In genomic region chr1:27830621-27831424, GRCh38 we compare ENCODE assay signal across 1 cellular context.
A peak's percentile ranks its signal among the peaks of the same experiment; 100 is the strongest.
TF ChIP-seq lines count a peak whose summit lies in the region.

PPP1R8 (plus strand) TSS chr1:27830782; CDS start chr1:27830836, 54 bp downstream.

TF ChIP-seq in K562, 482 proteins besides CTCF, POLR2A, EP300 and RAD21 (continued from another document and continues in another):
- TF ChIP-seq CGGBP1 (CRISPR knock-in tag; IDR thresholded peaks at IDR 0.05), result peak; percentile 79; the same call in 1 of the 2 replicates
- no peak for TF ChIP-seq POLR3A (IDR thresholded peaks at IDR 0.05; ENCODE audit: borderline replicate concordance, extremely low read depth, insufficient read depth, insufficient read length)
- peak; percentile 83 for TF ChIP-seq HMGN3 (IDR thresholded peaks at IDR 0.05; ENCODE audit: borderline replicate concordance, extremely low read depth, insufficient read length, low read depth, low read length)
- TF ChIP-seq TCF7L2 (IDR thresholded peaks at IDR 0.05; ENCODE audit: low read depth, low read length), result no peak
- TF ChIP-seq NRF1 (conservative IDR thresholded peaks at IDR 0.05 in 1 of 2, IDR thresholded peaks at IDR 0.05 in 1 of 2), result peak; percentile 95
- no peak for TF ChIP-seq TAF15 (IDR thresholded peaks at IDR 0.05; ENCODE audit: low read depth, low read length)
- no peak for TF ChIP-seq SMARCA5 (IDR thresholded peaks at IDR 0.05)
- TF ChIP-seq MECOM (CRISPR knock-in tag; IDR thresholded peaks at IDR 0.05), result no peak
- TF ChIP-seq MLLT1 (IDR thresholded peaks at IDR 0.05), result peak in 1 of 2 experiments; percentile 63; a peak in 1 of 4 replicates
- TF ChIP-seq SUPT5H (IDR thresholded peaks at IDR 0.05), result peak; percentile 98
- no peak for TF ChIP-seq NFIX (CRISPR knock-in tag; IDR thresholded peaks at IDR 0.05; ENCODE audit: low read depth)
- peak; percentile 96 for TF ChIP-seq E2F5 (CRISPR knock-in tag; IDR thresholded peaks at IDR 0.05)
- TF ChIP-seq HNRNPLL (IDR thresholded peaks at IDR 0.05; ENCODE audit: low read depth, low read length, poor library complexity, severe bottlenecking), result peak; percentile 86
- TF ChIP-seq ZBTB2 (IDR thresholded peaks at IDR 0.05), result peak; percentile 98
- peak; percentile 99 for TF ChIP-seq KDM5B (IDR thresholded peaks at IDR 0.05; ENCODE audit: insufficient replicate concordance, low read depth, low read length)
- TF ChIP-seq LCOR (CRISPR knock-in tag; IDR thresholded peaks at IDR 0.05), result peak; percentile 96
- no peak for TF ChIP-seq KLF10 (CRISPR knock-in tag; IDR thresholded peaks at IDR 0.05)
- TF ChIP-seq CSDE1 (IDR thresholded peaks at IDR 0.05), result peak in 1 of 2 experiments; percentile 67; a peak in 1 of 4 replicates
- no peak for TF ChIP-seq ZNF280A (IDR thresholded peaks at IDR 0.05; ENCODE audit: low read depth, partially characterized antibody)
- TF ChIP-seq RBM17 (IDR thresholded peaks at IDR 0.05; ENCODE audit: borderline replicate concordance, low read depth, low read length), result no peak
- peak; percentile 73 for TF ChIP-seq TFAP4 (CRISPR knock-in tag; IDR thresholded peaks at IDR 0.05; ENCODE audit: borderline replicate concordance)
- no peak for TF ChIP-seq FOXM1 (IDR thresholded peaks at IDR 0.05; ENCODE audit: low read depth)
- TF ChIP-seq FOXM1 (CRISPR knock-in tag; IDR thresholded peaks at IDR 0.05; ENCODE audit: low read depth), result no peak
- TF ChIP-seq TOE1 (IDR thresholded peaks at IDR 0.05; ENCODE audit: borderline replicate concordance), result no peak; the same call in 1 of the 2 replicates
- TF ChIP-seq TOE1 (CRISPR knock-in tag; IDR thresholded peaks at IDR 0.05; ENCODE audit: borderline replicate concordance, low read depth), result 0 out of 2 replicates have a peak, but pooled peaks have one; percentile 33
- TF ChIP-seq MCM3 (IDR thresholded peaks at IDR 0.05), result no peak
- TF ChIP-seq ZNF263 (CRISPR knock-in tag; IDR thresholded peaks at IDR 0.05; ENCODE audit: borderline replicate concordance), result no peak
- TF ChIP-seq POU5F1 (IDR thresholded peaks at IDR 0.05; ENCODE audit: borderline replicate concordance, low read depth, low read length, partially characterized antibody), result no peak
- TF ChIP-seq MGA (IDR thresholded peaks at IDR 0.05), result no peak
- TF ChIP-seq POLR2G (IDR thresholded peaks at IDR 0.05; ENCODE audit: low read depth, low read length), result peak; percentile 100
- TF ChIP-seq ZNF740 (CRISPR knock-in tag; IDR thresholded peaks at IDR 0.05), result peak; percentile 60; the same call in 1 of the 2 replicates
- 0 out of 4 replicates have a peak, but pooled peaks of 1 of the 2 experiments have one; percentile 53 for TF ChIP-seq ZNF740 (tag; IDR thresholded peaks at IDR 0.05)
- TF ChIP-seq SMAD2 (IDR thresholded peaks at IDR 0.05; ENCODE audit: low read depth, low read length), result no peak
- no peak for TF ChIP-seq BCOR (IDR thresholded peaks at IDR 0.05)
- TF ChIP-seq TGIF2 (CRISPR knock-in tag; IDR thresholded peaks at IDR 0.05), result no peak
- TF ChIP-seq CAMTA2 (CRISPR knock-in tag; conservative IDR thresholded peaks at IDR 0.05), result no peak
- peak in 1 of 2 experiments; percentile 81; a peak in 2 of 4 replicates for TF ChIP-seq ZNF639 (CRISPR knock-in tag; conservative IDR thresholded peaks at IDR 0.05 in 1 of 2, IDR thresholded peaks at IDR 0.05 in 1 of 2)
